Comparison of ENCODE assay signal across 2 cellular contexts in the genomic region with DNA sequence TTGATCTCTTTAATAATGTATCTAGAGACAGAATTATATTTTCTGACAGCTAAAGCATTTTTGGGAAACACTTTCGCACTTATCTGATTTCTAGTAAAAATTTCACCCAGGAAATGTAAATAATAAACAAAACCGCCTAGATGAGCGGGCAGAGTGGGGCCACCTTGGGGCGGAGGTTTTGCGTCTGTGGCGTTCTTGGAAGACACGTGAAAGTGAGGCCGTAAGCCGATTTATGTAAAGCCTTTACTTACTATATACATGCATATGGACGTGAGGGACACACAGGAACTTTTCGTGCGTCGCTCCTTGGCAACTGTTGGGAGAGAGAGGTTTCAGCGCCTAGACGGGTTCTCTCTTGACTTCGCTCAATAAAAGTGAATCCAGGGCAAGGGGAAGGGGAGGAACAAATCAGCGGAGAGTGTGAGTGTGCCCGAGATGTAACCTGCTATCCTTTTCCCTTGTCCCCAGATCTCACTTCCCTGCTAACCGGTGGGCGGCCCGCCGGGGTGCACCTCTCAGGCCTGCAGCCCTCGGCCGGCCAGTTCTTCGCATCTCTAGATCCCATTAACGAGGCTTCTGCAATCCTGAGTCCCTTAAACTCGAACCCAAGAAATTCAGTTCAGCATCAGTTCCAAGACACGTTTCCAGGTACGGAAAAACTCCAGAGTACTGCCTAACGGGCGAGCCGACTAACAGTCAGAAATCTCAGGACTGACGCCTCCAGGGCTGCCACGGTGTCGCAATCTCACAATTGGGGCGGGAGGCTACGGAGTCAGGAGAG.
TF ChIP-seq lines count a peak whose summit lies in the region.

No MANE protein-coding gene starts in this region.

TF ChIP-seq in SK-N-SH, 30 proteins besides CTCF, POLR2A, EP300 and RAD21 (continued from another document):
- TF ChIP-seq YY1 (IDR thresholded peaks at IDR 0.05; ENCODE audit: low read depth) (no peak), ELF1 (IDR thresholded peaks at IDR 0.05) (no peak), MXI1 (IDR thresholded peaks at IDR 0.05; ENCODE audit: low read depth, low read length) (no peak), RFX5 (IDR thresholded peaks at IDR 0.05; ENCODE audit: low read length) (no peak)
- TF ChIP-seq, protein P1, sequence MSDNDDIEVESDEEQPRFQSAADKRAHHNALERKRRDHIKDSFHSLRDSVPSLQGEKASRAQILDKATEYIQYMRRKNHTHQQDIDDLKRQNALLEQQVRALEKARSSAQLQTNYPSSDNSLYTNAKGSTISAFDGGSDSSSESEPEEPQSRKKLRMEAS (IDR thresholded peaks at IDR 0.05; ENCODE audit: low read depth): no peak
- TF ChIP-seq, protein P2, sequence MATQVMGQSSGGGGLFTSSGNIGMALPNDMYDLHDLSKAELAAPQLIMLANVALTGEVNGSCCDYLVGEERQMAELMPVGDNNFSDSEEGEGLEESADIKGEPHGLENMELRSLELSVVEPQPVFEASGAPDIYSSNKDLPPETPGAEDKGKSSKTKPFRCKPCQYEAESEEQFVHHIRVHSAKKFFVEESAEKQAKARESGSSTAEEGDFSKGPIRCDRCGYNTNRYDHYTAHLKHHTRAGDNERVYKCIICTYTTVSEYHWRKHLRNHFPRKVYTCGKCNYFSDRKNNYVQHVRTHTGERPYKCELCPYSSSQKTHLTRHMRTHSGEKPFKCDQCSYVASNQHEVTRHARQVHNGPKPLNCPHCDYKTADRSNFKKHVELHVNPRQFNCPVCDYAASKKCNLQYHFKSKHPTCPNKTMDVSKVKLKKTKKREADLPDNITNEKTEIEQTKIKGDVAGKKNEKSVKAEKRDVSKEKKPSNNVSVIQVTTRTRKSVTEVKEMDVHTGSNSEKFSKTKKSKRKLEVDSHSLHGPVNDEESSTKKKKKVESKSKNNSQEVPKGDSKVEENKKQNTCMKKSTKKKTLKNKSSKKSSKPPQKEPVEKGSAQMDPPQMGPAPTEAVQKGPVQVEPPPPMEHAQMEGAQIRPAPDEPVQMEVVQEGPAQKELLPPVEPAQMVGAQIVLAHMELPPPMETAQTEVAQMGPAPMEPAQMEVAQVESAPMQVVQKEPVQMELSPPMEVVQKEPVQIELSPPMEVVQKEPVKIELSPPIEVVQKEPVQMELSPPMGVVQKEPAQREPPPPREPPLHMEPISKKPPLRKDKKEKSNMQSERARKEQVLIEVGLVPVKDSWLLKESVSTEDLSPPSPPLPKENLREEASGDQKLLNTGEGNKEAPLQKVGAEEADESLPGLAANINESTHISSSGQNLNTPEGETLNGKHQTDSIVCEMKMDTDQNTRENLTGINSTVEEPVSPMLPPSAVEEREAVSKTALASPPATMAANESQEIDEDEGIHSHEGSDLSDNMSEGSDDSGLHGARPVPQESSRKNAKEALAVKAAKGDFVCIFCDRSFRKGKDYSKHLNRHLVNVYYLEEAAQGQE (IDR thresholded peaks at IDR 0.05; ENCODE audit: low read depth, low read length): no peak
- TF ChIP-seq, protein P3, sequence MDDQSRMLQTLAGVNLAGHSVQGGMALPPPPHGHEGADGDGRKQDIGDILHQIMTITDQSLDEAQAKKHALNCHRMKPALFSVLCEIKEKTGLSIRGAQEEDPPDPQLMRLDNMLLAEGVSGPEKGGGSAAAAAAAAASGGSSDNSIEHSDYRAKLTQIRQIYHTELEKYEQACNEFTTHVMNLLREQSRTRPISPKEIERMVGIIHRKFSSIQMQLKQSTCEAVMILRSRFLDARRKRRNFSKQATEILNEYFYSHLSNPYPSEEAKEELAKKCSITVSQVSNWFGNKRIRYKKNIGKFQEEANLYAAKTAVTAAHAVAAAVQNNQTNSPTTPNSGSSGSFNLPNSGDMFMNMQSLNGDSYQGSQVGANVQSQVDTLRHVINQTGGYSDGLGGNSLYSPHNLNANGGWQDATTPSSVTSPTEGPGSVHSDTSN (IDR thresholded peaks at IDR 0.05): no peak

TF ChIP-seq in SK-N-SH treated with all-trans-retinoic acid at 6 μM for 48 hours, 23 proteins besides CTCF, POLR2A, EP300 and RAD21 (continued from another document):
- TF ChIP-seq ZNF70 (CRISPR knock-in tag; IDR thresholded peaks at IDR 0.05) (no peak), ZNF565 (CRISPR knock-in tag; conservative IDR thresholded peaks at IDR 0.05; ENCODE audit: low read depth) (no peak), ARNTL (CRISPR knock-in tag; IDR thresholded peaks at IDR 0.05; ENCODE audit: borderline replicate concordance, low read depth) (no peak), SNAI2 (CRISPR knock-in tag; IDR thresholded peaks at IDR 0.05) (no peak), ZC3H10 (CRISPR knock-in tag; IDR thresholded peaks at IDR 0.05) (no peak), ISL1 (CRISPR knock-in tag; IDR thresholded peaks at IDR 0.05) (no peak), ESRRG (CRISPR knock-in tag; IDR thresholded peaks at IDR 0.05) (no peak), TOX (CRISPR knock-in tag; IDR thresholded peaks at IDR 0.05; ENCODE audit: borderline replicate concordance) (no peak), ZFP3 (CRISPR knock-in tag; IDR thresholded peaks at IDR 0.05) (no peak), PPARA (CRISPR knock-in tag; IDR thresholded peaks at IDR 0.05; ENCODE audit: borderline replicate concordance) (no peak)
- TF ChIP-seq, protein P4, sequence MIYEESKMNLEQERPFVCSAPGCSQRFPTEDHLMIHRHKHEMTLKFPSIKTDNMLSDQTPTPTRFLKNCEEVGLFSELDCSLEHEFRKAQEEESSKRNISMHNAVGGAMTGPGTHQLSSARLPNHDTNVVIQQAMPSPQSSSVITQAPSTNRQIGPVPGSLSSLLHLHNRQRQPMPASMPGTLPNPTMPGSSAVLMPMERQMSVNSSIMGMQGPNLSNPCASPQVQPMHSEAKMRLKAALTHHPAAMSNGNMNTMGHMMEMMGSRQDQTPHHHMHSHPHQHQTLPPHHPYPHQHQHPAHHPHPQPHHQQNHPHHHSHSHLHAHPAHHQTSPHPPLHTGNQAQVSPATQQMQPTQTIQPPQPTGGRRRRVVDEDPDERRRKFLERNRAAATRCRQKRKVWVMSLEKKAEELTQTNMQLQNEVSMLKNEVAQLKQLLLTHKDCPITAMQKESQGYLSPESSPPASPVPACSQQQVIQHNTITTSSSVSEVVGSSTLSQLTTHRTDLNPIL (CRISPR knock-in tag; IDR thresholded peaks at IDR 0.05; ENCODE audit: low read depth): no peak
- TF ChIP-seq, protein P5, sequence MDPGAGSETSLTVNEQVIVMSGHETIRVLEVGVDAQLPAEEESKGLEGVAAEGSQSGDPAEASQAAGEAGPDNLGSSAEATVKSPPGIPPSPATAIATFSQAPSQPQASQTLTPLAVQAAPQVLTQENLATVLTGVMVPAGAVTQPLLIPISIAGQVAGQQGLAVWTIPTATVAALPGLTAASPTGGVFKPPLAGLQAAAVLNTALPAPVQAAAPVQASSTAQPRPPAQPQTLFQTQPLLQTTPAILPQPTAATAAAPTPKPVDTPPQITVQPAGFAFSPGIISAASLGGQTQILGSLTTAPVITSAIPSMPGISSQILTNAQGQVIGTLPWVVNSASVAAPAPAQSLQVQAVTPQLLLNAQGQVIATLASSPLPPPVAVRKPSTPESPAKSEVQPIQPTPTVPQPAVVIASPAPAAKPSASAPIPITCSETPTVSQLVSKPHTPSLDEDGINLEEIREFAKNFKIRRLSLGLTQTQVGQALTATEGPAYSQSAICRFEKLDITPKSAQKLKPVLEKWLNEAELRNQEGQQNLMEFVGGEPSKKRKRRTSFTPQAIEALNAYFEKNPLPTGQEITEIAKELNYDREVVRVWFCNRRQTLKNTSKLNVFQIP (CRISPR knock-in tag; IDR thresholded peaks at IDR 0.05; ENCODE audit: borderline replicate concordance, low read depth): no peak
- TF ChIP-seq, protein P6, sequence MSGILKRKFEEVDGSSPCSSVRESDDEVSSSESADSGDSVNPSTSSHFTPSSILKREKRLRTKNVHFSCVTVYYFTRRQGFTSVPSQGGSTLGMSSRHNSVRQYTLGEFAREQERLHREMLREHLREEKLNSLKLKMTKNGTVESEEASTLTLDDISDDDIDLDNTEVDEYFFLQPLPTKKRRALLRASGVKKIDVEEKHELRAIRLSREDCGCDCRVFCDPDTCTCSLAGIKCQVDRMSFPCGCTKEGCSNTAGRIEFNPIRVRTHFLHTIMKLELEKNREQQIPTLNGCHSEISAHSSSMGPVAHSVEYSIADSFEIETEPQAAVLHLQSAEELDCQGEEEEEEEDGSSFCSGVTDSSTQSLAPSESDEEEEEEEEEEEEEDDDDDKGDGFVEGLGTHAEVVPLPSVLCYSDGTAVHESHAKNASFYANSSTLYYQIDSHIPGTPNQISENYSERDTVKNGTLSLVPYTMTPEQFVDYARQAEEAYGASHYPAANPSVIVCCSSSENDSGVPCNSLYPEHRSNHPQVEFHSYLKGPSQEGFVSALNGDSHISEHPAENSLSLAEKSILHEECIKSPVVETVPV (CRISPR knock-in tag; IDR thresholded peaks at IDR 0.05): no peak
